Comparison of ENCODE assay signal across 8 cellular contexts in genomic region chr10:50552771-50553535, GRCh38.
DNase-seq lines count a peak whose midpoint lies in the region; ATAC-seq and TF ChIP-seq lines count a peak whose summit lies in the region.

No MANE protein-coding gene starts in this region.

- POLR2A ChIA-PET in AG04450 (lab: Yijun Ruan, JAX) = interaction anchor here (1.0 to 2.0 kb wide), 4 partner anchors 8 to 107 kb away, joined by 4 to 12 read pairs (median 5); no protein-coding TSS in a partner anchor

- peak overlapping the region; percentile 59 for H3K27ac ChIP-seq in AG04450 (ENCODE audit: low read depth, low read length)
- H3K27ac ChIP-seq in brain microvascular endothelial cell = no peak overlapping the region

- in situ Hi-C loops in brain microvascular endothelial cell (cut with HindIII; ENCODE audit: low pct_ligation_motif_present, low sequenced_read_pairs) = no loop called here

- no peak for TF ChIP-seq POLR2A in GM18505 (IDR thresholded peaks at IDR 0.05; ENCODE audit: borderline replicate concordance, extremely low read depth, insufficient read depth, insufficient read length)

- peaks cover 35 to 38% of the 10 kb centered on the region in 2 donors for H3K4me1 Mint-ChIP-seq in natural killer cell

- TF ChIP-seq CTCF in AG04450 (IDR thresholded peaks at IDR 0.05; ENCODE audit: low read depth, low read length) = peak; percentile 45
- TF ChIP-seq CTCF in LNCaP clone FGC (IDR thresholded peaks at IDR 0.05; ENCODE audit: control insufficient read depth, extremely low read depth, insufficient read depth) = 0 out of 2 replicates have a peak, but pooled peaks have one; percentile 11
- TF ChIP-seq CTCF in brain microvascular endothelial cell (IDR thresholded peaks at IDR 0.05; ENCODE audit: low read depth, low read length, missing control alignments) = peak; percentile 68
- peak; percentile 54 for TF ChIP-seq CTCF in natural killer cell (IDR thresholded peaks at IDR 0.05)

- no peaks in the 10 kb centered on the region for H3K27me3 ChIP-seq in AG04450 (ENCODE audit: control insufficient read depth, insufficient read depth, low read length)
- no peaks in the 10 kb centered on the region for H3K27me3 ChIP-seq in brain microvascular endothelial cell (replicated peaks)

- H3K27ac Mint-ChIP-seq in natural killer cell = peak overlapping the region; percentile 5 to 56

- CTCF ChIA-PET in AG04450 (lab: Charles Lee) = interaction anchor here (0.7 to 1.3 kb wide), 7 partner anchors 8 to 261 kb away, joined by 3 to 4 read pairs (median 3); no protein-coding TSS in a partner anchor

- H3K27me3 Mint-ChIP-seq in natural killer cell (ENCODE audit: low read depth in 2 of 2) = no peaks in the 10 kb centered on the region

- no peaks in the 10 kb centered on the region for H3K36me3 Mint-ChIP-seq in natural killer cell

- DNase-seq in AG04450 (ENCODE audit: low read depth, low spot score) (no peak), LNCaP clone FGC (ENCODE audit: low read depth) (no peak), brain microvascular endothelial cell (peak; percentile 39), natural killer cell (peak; percentile 29), ureter (ENCODE audit: low spot score) (no peak), germinal center (ENCODE audit: low spot score) (no peak), KG1 (lab: John Stamatoyannopoulos, UW) (no peak)

- no peaks in the 10 kb centered on the region for H3K36me3 ChIP-seq in brain microvascular endothelial cell (replicated peaks)

- intact Hi-C loops in natural killer cell (cut with micrococcal nuclease) = loop anchor here (1.0 to 5.0 kb wide), 3 partner anchors 72 to 100 kb away; no protein-coding TSS in a partner anchor

- ATAC-seq in GM18505 (IDR thresholded peaks at IDR 0.05; ENCODE audit: unreplicated experiment) (peak; percentile 55), natural killer cell (peak; percentile 95 to 99 (median 98))

- H3K9me3 ChIP-seq in AG04450 (ENCODE audit: control insufficient read depth, insufficient read depth, low read length) = no peaks in the 10 kb centered on the region

- no peaks in the 10 kb centered on the region for H3K9me3 Mint-ChIP-seq in natural killer cell

- no peak overlapping the region for H3K4me3 ChIP-seq in AG04450 (ENCODE audit: low read depth, low read length)
- no peak overlapping the region for H3K4me3 ChIP-seq in LNCaP clone FGC (ENCODE audit: low read depth, low read length)
- no peak overlapping the region for H3K4me3 ChIP-seq in brain microvascular endothelial cell (ENCODE audit: low read depth, low read length)

- H3K4me3 Mint-ChIP-seq in natural killer cell = no peak overlapping the region

Comparison
In these comparisons a context has a peak if more than half of its experiments do, and no peak if none do; other contexts are left out.
1. DNase-seq: peak in brain microvascular endothelial cell (single experiment) and natural killer cell (single experiment); none in AG04450 (single experiment), LNCaP clone FGC (single experiment), ureter (single experiment), germinal center (single experiment) and KG1 (single experiment).
2. CTCF ChIP-seq: peak in every context shown above with its lines; median percentile 68 in brain microvascular endothelial cell; 54 in natural killer cell; 45 in AG04450; 11 in LNCaP clone FGC.